Comparison of ENCODE assay signal across 10 cellular contexts in the genomic region with DNA sequence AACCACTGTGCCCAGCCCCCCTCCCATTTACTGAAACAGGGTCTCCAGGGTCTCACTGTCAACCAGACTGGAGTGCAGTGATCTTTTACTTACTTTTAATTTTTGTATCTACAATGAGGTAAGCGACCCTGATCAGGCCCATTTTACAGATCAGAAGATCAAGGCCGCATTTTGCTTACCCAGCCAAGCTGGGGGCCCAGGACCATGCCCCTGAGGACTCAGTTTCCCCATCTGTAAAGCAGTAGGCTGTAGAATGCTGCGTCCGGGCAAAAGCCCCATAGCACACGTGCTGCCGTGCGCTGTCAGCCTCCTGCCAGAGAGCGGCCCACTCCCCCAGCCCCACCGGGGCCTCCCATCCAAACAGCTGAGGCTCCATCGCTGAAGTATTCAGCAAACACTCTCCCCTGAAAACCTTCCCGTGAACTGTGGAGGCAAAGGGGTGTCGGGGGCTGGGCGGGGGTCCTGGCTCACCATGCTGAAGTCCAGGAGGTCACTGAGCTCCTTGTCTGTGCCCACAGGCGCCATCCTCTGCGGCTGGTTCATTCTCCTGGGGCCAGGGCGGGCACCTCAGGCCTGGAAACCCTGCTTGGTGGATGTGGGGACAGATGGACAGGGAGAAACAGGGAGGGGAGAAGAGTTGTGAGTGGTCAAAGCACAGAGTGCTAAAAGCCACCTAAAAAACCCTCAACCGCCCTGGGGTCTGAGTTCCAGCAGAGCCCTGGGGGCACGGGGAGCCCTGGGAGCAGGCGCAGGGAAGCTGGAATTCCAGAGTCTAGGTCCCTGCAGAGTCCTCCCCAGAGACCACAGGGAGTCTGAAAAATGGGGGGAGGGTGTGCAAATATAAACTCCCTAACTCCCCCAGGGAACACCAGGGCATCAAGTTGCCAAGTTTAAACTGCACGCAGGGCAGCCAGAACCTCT.
A peak's percentile ranks its signal among the peaks of the same experiment; 100 is the strongest.
DNase-seq lines count a peak whose midpoint lies in the region; ATAC-seq and TF ChIP-seq lines count a peak whose summit lies in the region.
"Had no signal": no experiment of that assay in that cellular context is flagged by ENCODE, and none has a peak within 500 bp of the region (broad histone marks: within the 10 kb centered on the region; RNA-seq: fewer than 3 reads in every experiment).

No MANE protein-coding gene starts in this region.

- peak overlapping the region; percentile 88 for H3K4me3 Mint-ChIP-seq in activated T-cell treated with anti-CD3 and anti-CD28 coated beads, Interleukin-2, amount 50 U/mL, for 24 hours
- H3K4me3 Mint-ChIP-seq in stimulated activated naive CD8-positive, alpha-beta T cell treated with anti-CD3 and anti-CD28 coated beads, Interleukin-15, amount 100 ng/mL, for 72 hours: peak overlapping the region; percentile 94 to 97

- peak overlapping the region; percentile 84; the same call in 1 of the 2 replicates for H3K4me3 ChIP-seq in WERI-Rb-1 (ENCODE audit: low read depth, low read length)
- peak overlapping the region; percentile 64 to 85 for H3K4me3 ChIP-seq in foreskin fibroblast (ENCODE audit: low read depth in 1 of 2, low read length in 2 of 2)

- peak overlapping the region; percentile 95 for H3K27ac Mint-ChIP-seq in activated T-cell treated with anti-CD3 and anti-CD28 coated beads, Interleukin-2, amount 50 U/mL, for 24 hours
- H3K27ac Mint-ChIP-seq in stimulated activated naive CD8-positive, alpha-beta T cell treated with anti-CD3 and anti-CD28 coated beads, Interleukin-15, amount 100 ng/mL, for 72 hours: no peak overlapping the region

- H3K27me3 ChIP-seq in WERI-Rb-1 (ENCODE audit: insufficient read depth, low read depth, severe bottlenecking): no peaks in the 10 kb centered on the region
- H3K27me3 ChIP-seq: foreskin keratinocyte had no signal

- no peaks in the 10 kb centered on the region for H3K9me3 Mint-ChIP-seq in activated T-cell treated with anti-CD3 and anti-CD28 coated beads, Interleukin-2, amount 50 U/mL, for 24 hours
- H3K9me3 Mint-ChIP-seq in stimulated activated naive CD8-positive, alpha-beta T cell treated with anti-CD3 and anti-CD28 coated beads, Interleukin-15, amount 100 ng/mL, for 72 hours: no peaks in the 10 kb centered on the region

- DNase-seq in activated T-cell treated with anti-CD3 and anti-CD28 coated beads, Interleukin-2, amount 50 U/mL, for 24 hours: no peak
- DNase-seq in activated T-cell treated with anti-CD3 and anti-CD28 coated beads, Interleukin-2, amount 50 U/mL, for 48 hours: no peak
- DNase-seq in WERI-Rb-1 (no peak), foreskin fibroblast (no peak), iPS-NIHi7 (ENCODE audit: extremely low spot score) (no peak), glomerular visceral epithelial cell (ENCODE audit: extremely low spot score) (no peak)
- no peak for DNase-seq in stimulated activated naive CD8-positive, alpha-beta T cell treated with anti-CD3 and anti-CD28 coated beads, Interleukin-15, amount 100 ng/mL, for 72 hours
- DNase-seq: foreskin keratinocyte, NCI-H1092 had no signal

- H3K27ac ChIP-seq in WERI-Rb-1: peak overlapping the region; percentile 99
- H3K27ac ChIP-seq: foreskin keratinocyte had no signal

- no peak for ATAC-seq in stimulated activated naive CD8-positive, alpha-beta T cell treated with anti-CD3 and anti-CD28 coated beads, Interleukin-15, amount 100 ng/mL, for 72 hours
- no peak for ATAC-seq in HG03139 (IDR thresholded peaks at IDR 0.05; ENCODE audit: unreplicated experiment)
- ATAC-seq: foreskin keratinocyte had no signal

- H3K4me1 Mint-ChIP-seq in activated T-cell treated with anti-CD3 and anti-CD28 coated beads, Interleukin-2, amount 50 U/mL, for 24 hours (ENCODE audit: low read depth): peaks cover 31% of the 10 kb centered on the region
- peaks cover 50% of the 10 kb centered on the region for H3K4me1 Mint-ChIP-seq in stimulated activated naive CD8-positive, alpha-beta T cell treated with anti-CD3 and anti-CD28 coated beads, Interleukin-15, amount 100 ng/mL, for 72 hours

- H3K36me3 ChIP-seq in WERI-Rb-1: peaks cover 55% of the 10 kb centered on the region

- H3K9me3 ChIP-seq in WERI-Rb-1 (ENCODE audit: severe bottlenecking): no peaks in the 10 kb centered on the region

- H3K36me3 Mint-ChIP-seq in activated T-cell treated with anti-CD3 and anti-CD28 coated beads, Interleukin-2, amount 50 U/mL, for 24 hours (ENCODE audit: low read depth): peaks cover 56% of the 10 kb centered on the region

- TF ChIP-seq CTCF in WERI-Rb-1 (IDR thresholded peaks at IDR 0.05; ENCODE audit: low read depth, low read length) (no peak), foreskin fibroblast (IDR thresholded peaks at IDR 0.05; ENCODE audit: low read depth, low read length) (no peak)

- H3K27me3 Mint-ChIP-seq in activated T-cell treated with anti-CD3 and anti-CD28 coated beads, Interleukin-2, amount 50 U/mL, for 24 hours: no peaks in the 10 kb centered on the region
- no peaks in the 10 kb centered on the region for H3K27me3 Mint-ChIP-seq in stimulated activated naive CD8-positive, alpha-beta T cell treated with anti-CD3 and anti-CD28 coated beads, Interleukin-15, amount 100 ng/mL, for 72 hours
